1 cellular context compared by ENCODE assay signal in genomic region chr7:155069992-155070827, GRCh38.
TF ChIP-seq lines count a peak whose summit lies in the region.

Gene HTR5A, plus strand, starts transcription at chr7:155070324. Its CDS starts 576 bp downstream, at chr7:155070900.

TF ChIP-seq in HepG2, 621 proteins besides CTCF, POLR2A, EP300 and RAD21 (continued from another document and continues in another):
- TF ChIP-seq E2F1 (CRISPR knock-in tag; IDR thresholded peaks at IDR 0.05) (peak; percentile 98), DZIP1 (CRISPR knock-in tag; IDR thresholded peaks at IDR 0.05) (peak; percentile 100), AGO2 (optimal IDR thresholded peaks at IDR 0.05; ENCODE audit: low read depth, low read length) (no peak), RXRB (CRISPR knock-in tag; IDR thresholded peaks at IDR 0.05; ENCODE audit: borderline replicate concordance) (peak; percentile 98), ASH2L (IDR thresholded peaks at IDR 0.05; ENCODE audit: insufficient read length, low read depth, low read length) (no peak), HOXD1 (CRISPR knock-in tag; IDR thresholded peaks at IDR 0.05) (peak; percentile 100), ZNF772 (CRISPR knock-in tag; IDR thresholded peaks at IDR 0.05) (peak; percentile 100), ZMYM2 (CRISPR knock-in tag; IDR thresholded peaks at IDR 0.05) (peak; percentile 88), SAFB2 (CRISPR knock-in tag; IDR thresholded peaks at IDR 0.05; ENCODE audit: borderline replicate concordance, low read depth) (peak; percentile 100), ZFAT (CRISPR knock-in tag; conservative IDR thresholded peaks at IDR 0.05) (peak; percentile 98), ZNF432 (CRISPR knock-in tag; IDR thresholded peaks at IDR 0.05; ENCODE audit: borderline replicate concordance) (peak; percentile 98), U2AF1 (optimal IDR thresholded peaks at IDR 0.05; ENCODE audit: low read depth, low read length) (no peak), TAF15 (IDR thresholded peaks at IDR 0.05; ENCODE audit: low read depth, low read length, poor library complexity, severe bottlenecking) (no peak), PATZ1 (CRISPR knock-in tag; IDR thresholded peaks at IDR 0.05) (peak; percentile 98), ZNF30 (CRISPR knock-in tag; IDR thresholded peaks at IDR 0.05) (peak; percentile 100), PRPF4 (IDR thresholded peaks at IDR 0.05; ENCODE audit: low read depth, low read length, poor library complexity, severe bottlenecking) (no peak), ATF2 (CRISPR knock-in tag; IDR thresholded peaks at IDR 0.05) (peak; percentile 99), JUNB (CRISPR knock-in tag; IDR thresholded peaks at IDR 0.05; ENCODE audit: borderline replicate concordance) (peak; percentile 98), TIGD3 (CRISPR knock-in tag; IDR thresholded peaks at IDR 0.05; ENCODE audit: borderline replicate concordance) (peak; percentile 100), ARID5B (CRISPR knock-in tag; IDR thresholded peaks at IDR 0.05) (peak; percentile 98), ZNF607 (CRISPR knock-in tag; IDR thresholded peaks at IDR 0.05; ENCODE audit: borderline replicate concordance) (peak; percentile 100), SIN3A (IDR thresholded peaks at IDR 0.05; ENCODE audit: borderline replicate concordance, low read depth, low read length) (peak; percentile 100), HOXA7 (CRISPR knock-in tag; IDR thresholded peaks at IDR 0.05) (peak; percentile 100), ATF1 (CRISPR knock-in tag; IDR thresholded peaks at IDR 0.05) (no peak), SRY (CRISPR knock-in tag; IDR thresholded peaks at IDR 0.05) (peak; percentile 100), ZNF124 (CRISPR knock-in tag; IDR thresholded peaks at IDR 0.05) (peak; percentile 100), ZBTB49 (CRISPR knock-in tag; IDR thresholded peaks at IDR 0.05; ENCODE audit: borderline replicate concordance) (peak; percentile 100), ZBTB7A (CRISPR knock-in tag; IDR thresholded peaks at IDR 0.05) (peak; percentile 100), MXD3 (CRISPR knock-in tag; IDR thresholded peaks at IDR 0.05) (peak; percentile 100), SRSF4 (IDR thresholded peaks at IDR 0.05; ENCODE audit: low read depth, low read length, poor library complexity, severe bottlenecking) (no peak), ZNF615 (CRISPR knock-in tag; IDR thresholded peaks at IDR 0.05; ENCODE audit: borderline replicate concordance) (peak; percentile 100), ZNF691 (CRISPR knock-in tag; IDR thresholded peaks at IDR 0.05; ENCODE audit: borderline replicate concordance, low read depth) (peak; percentile 100), ZNF24 (IDR thresholded peaks at IDR 0.05) (no peak), GPN1 (CRISPR knock-in tag; IDR thresholded peaks at IDR 0.05; ENCODE audit: borderline replicate concordance) (peak; percentile 100), ZNF512 (CRISPR knock-in tag; IDR thresholded peaks at IDR 0.05) (0 out of 2 replicates have a peak, but pooled peaks have one; percentile 79), ZNF296 (CRISPR knock-in tag; conservative IDR thresholded peaks at IDR 0.05) (peak; percentile 100), NFYB (CRISPR knock-in tag; IDR thresholded peaks at IDR 0.05) (peak; percentile 74), ZNF451 (CRISPR knock-in tag; IDR thresholded peaks at IDR 0.05) (peak; percentile 100), ZNF562 (CRISPR knock-in tag; IDR thresholded peaks at IDR 0.05; ENCODE audit: borderline replicate concordance) (peak; percentile 98), SP2 (CRISPR knock-in tag; IDR thresholded peaks at IDR 0.05) (peak; percentile 81), ZBTB7B (CRISPR knock-in tag; IDR thresholded peaks at IDR 0.05) (peak; percentile 99), ZNF503 (CRISPR knock-in tag; IDR thresholded peaks at IDR 0.05) (peak; percentile 98)
